27 cellular contexts compared by ENCODE assay signal in the genomic region with DNA sequence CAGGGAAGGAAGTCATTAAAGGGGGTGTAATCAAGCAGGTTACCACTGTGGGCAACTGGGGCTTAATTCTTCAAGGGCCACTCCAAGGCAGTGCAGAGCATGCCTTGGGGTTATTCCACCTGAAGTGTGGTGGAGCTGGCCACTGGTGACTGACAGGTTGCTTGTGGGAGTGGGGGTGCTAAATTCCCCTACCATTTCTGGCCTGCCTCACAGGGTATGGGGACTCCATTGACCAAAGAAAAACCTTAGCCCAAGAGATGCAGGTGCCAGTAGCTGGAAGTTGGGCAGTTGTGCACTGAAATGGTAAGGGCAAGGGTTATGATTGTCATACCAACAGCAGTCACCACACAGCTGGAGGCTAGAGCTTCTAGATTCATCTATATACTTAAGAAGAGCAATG.
"Had no signal": no experiment of that assay in that cellular context is flagged by ENCODE, and none has a peak within 500 bp of the region (broad histone marks: within the 10 kb centered on the region; RNA-seq: fewer than 3 reads in every experiment).

No MANE protein-coding gene starts in this region.

- H3K9me3 Mint-ChIP-seq: activated CD4-positive, alpha-beta memory T cell treated with anti-CD3 and anti-CD28 coated beads for 36 hours; activated naive CD4-positive, alpha-beta T cell treated with anti-CD3 and anti-CD28 coated beads, Interleukin-2, amount 50 U/mL, for 72 hours; activated T-helper 1 cell treated with anti-CD3 and anti-CD28 coated beads, Interleukin-12 subunit alpha, Interleukin-12 subunit beta, Interleukin-2, Interleukin-4 antibody, amounts not matched to agents 30 ng/mL and 10 ng/mL and 1 ng/mL, durations not matched to agents 14 hours and 24 hours and 36 hours; central memory CD8-positive, alpha-beta T cell; dendritic cell treated with granulocyte-macrophage colony-stimulating factor and Interleukin-4, amounts not matched to agents 40 ng/mL and 50 ng/mL, for 4 days had no signal

- DNase-seq: activated CD4-positive, alpha-beta memory T cell treated with anti-CD3 and anti-CD28 coated beads for 36 hours; activated CD4-positive, alpha-beta T cell treated with anti-CD3 and anti-CD28 coated beads for 36 hours; activated CD4-positive, alpha-beta T cell treated with anti-CD3 and anti-CD28 coated beads, Interleukin-2, amount 10 ng/mL, durations not matched to agents 24 days and 14 days; activated CD4-positive, CD25-positive, alpha-beta regulatory T cell; activated CD4-positive, CD25-positive, alpha-beta regulatory T cell treated with anti-CD3 and anti-CD28 coated beads, Interleukin-2, amount 50 U/mL, for 72 hours; activated CD8-positive, alpha-beta memory T cell treated with anti-CD3 and anti-CD28 coated beads, Interleukin-2, amount 10 ng/mL, durations not matched to agents 7 days and 5 days; activated CD8-positive, alpha-beta memory T cell treated with anti-CD3 and anti-CD28 coated beads, Interleukin-2, amount 50 U/mL, for 4 hours; activated CD8-positive, alpha-beta T cell treated with anti-CD3 and anti-CD28 coated beads, Interleukin-2, amount 10 ng/mL, durations not matched to agents 7 days and 5 days; activated gamma-delta T cell; activated naive CD4-positive, alpha-beta T cell; activated naive CD4-positive, alpha-beta T cell treated with anti-CD3 and anti-CD28 coated beads, Interleukin-2, amount 10 ng/mL, durations not matched to agents 7 days and 5 days; activated naive CD8-positive, alpha-beta T cell treated with anti-CD3 and anti-CD28 coated beads, Interleukin-2, amount 10 ng/mL, durations not matched to agents 7 days and 5 days; activated T-cell treated with anti-CD3 and anti-CD28 coated beads, Interleukin-2, amount 50 U/mL, for 1 hour; activated T-cell treated with anti-CD3 and anti-CD28 coated beads, Interleukin-2, amount 50 U/mL, for 48 hours; brain microvascular endothelial cell; dorsolateral prefrontal cortex; effector memory CD4-positive, alpha-beta T cell; erythroblast; esophagus squamous epithelium; foreskin melanocyte; T-helper 2 cell had no signal

- H3K27ac ChIP-seq: ascending aorta, brain microvascular endothelial cell, coronary artery, dorsolateral prefrontal cortex, esophagus squamous epithelium had no signal

- H3K36me3 ChIP-seq: ascending aorta, brain microvascular endothelial cell, esophagus squamous epithelium had no signal

- H3K36me3 Mint-ChIP-seq: activated CD4-positive, alpha-beta memory T cell treated with anti-CD3 and anti-CD28 coated beads for 36 hours; activated naive CD4-positive, alpha-beta T cell treated with anti-CD3 and anti-CD28 coated beads, Interleukin-2, amount 10 ng/mL, durations not matched to agents 7 days and 5 days; activated naive CD4-positive, alpha-beta T cell treated with anti-CD3 and anti-CD28 coated beads, Interleukin-2, amount 50 U/mL, for 72 hours; activated naive CD8-positive, alpha-beta T cell treated with anti-CD3 and anti-CD28 coated beads, Interleukin-2, amount 10 ng/mL, durations not matched to agents 7 days and 5 days had no signal

- H3K9me3 ChIP-seq: ascending aorta had no signal

- H3K4me1 ChIP-seq: ascending aorta had no signal

- H3K4me3 Mint-ChIP-seq: activated CD4-positive, alpha-beta memory T cell treated with anti-CD3 and anti-CD28 coated beads for 36 hours; activated CD4-positive, alpha-beta T cell treated with anti-CD3 and anti-CD28 coated beads for 36 hours; activated CD4-positive, alpha-beta T cell treated with anti-CD3 and anti-CD28 coated beads, Interleukin-2, amount 10 ng/mL, durations not matched to agents 24 days and 14 days; activated CD8-positive, alpha-beta memory T cell treated with anti-CD3 and anti-CD28 coated beads, Interleukin-2, amount 10 ng/mL, durations not matched to agents 7 days and 5 days; activated CD8-positive, alpha-beta T cell treated with anti-CD3 and anti-CD28 coated beads, Interleukin-2, amount 10 ng/mL, durations not matched to agents 7 days and 5 days; activated naive CD4-positive, alpha-beta T cell treated with anti-CD3 and anti-CD28 coated beads, Interleukin-2, amount 10 ng/mL, durations not matched to agents 7 days and 5 days; activated naive CD8-positive, alpha-beta T cell treated with anti-CD3 and anti-CD28 coated beads, Interleukin-2, amount 10 ng/mL, durations not matched to agents 7 days and 5 days; activated T-helper 1 cell treated with anti-CD3 and anti-CD28 coated beads, Interleukin-12 subunit alpha, Interleukin-12 subunit beta, Interleukin-2, Interleukin-4 antibody, amounts not matched to agents 30 ng/mL and 10 ng/mL and 1 ng/mL, durations not matched to agents 14 hours and 24 hours and 36 hours; central memory CD8-positive, alpha-beta T cell; dendritic cell treated with granulocyte-macrophage colony-stimulating factor and Interleukin-4, amounts not matched to agents 40 ng/mL and 50 ng/mL, for 4 days had no signal

- ATAC-seq: activated CD4-positive, alpha-beta T cell treated with anti-CD3 and anti-CD28 coated beads for 36 hours; activated CD8-positive, alpha-beta memory T cell treated with anti-CD3 and anti-CD28 coated beads, Interleukin-2, amount 10 ng/mL, durations not matched to agents 7 days and 5 days; activated CD8-positive, alpha-beta T cell treated with anti-CD3 and anti-CD28 coated beads, Interleukin-2, amount 10 ng/mL, durations not matched to agents 7 days and 5 days; activated naive CD4-positive, alpha-beta T cell treated with anti-CD3 and anti-CD28 coated beads, Interleukin-2, amount 50 U/mL, for 72 hours had no signal

- H3K4me1 Mint-ChIP-seq: activated CD4-positive, alpha-beta T cell treated with anti-CD3 and anti-CD28 coated beads for 36 hours; activated naive CD4-positive, alpha-beta T cell treated with anti-CD3 and anti-CD28 coated beads, Interleukin-2, amount 10 ng/mL, durations not matched to agents 7 days and 5 days; activated naive CD8-positive, alpha-beta T cell treated with anti-CD3 and anti-CD28 coated beads, Interleukin-2, amount 10 ng/mL, durations not matched to agents 7 days and 5 days; central memory CD8-positive, alpha-beta T cell had no signal

- H3K27ac Mint-ChIP-seq: activated CD4-positive, alpha-beta memory T cell treated with anti-CD3 and anti-CD28 coated beads for 36 hours; activated CD4-positive, alpha-beta T cell treated with anti-CD3 and anti-CD28 coated beads for 36 hours; activated CD4-positive, alpha-beta T cell treated with anti-CD3 and anti-CD28 coated beads, Interleukin-2, amount 10 ng/mL, durations not matched to agents 24 days and 14 days; activated CD8-positive, alpha-beta memory T cell treated with anti-CD3 and anti-CD28 coated beads, Interleukin-2, amount 10 ng/mL, durations not matched to agents 7 days and 5 days; activated CD8-positive, alpha-beta T cell treated with anti-CD3 and anti-CD28 coated beads, Interleukin-2, amount 10 ng/mL, durations not matched to agents 7 days and 5 days; activated naive CD4-positive, alpha-beta T cell treated with anti-CD3 and anti-CD28 coated beads, Interleukin-2, amount 10 ng/mL, durations not matched to agents 7 days and 5 days; activated naive CD4-positive, alpha-beta T cell treated with anti-CD3 and anti-CD28 coated beads, Interleukin-2, amount 50 U/mL, for 72 hours; activated naive CD8-positive, alpha-beta T cell treated with anti-CD3 and anti-CD28 coated beads, Interleukin-2, amount 10 ng/mL, durations not matched to agents 7 days and 5 days; activated T-helper 1 cell treated with anti-CD3 and anti-CD28 coated beads, Interleukin-12 subunit alpha, Interleukin-12 subunit beta, Interleukin-2, Interleukin-4 antibody, amounts not matched to agents 30 ng/mL and 10 ng/mL and 1 ng/mL, durations not matched to agents 14 hours and 24 hours and 36 hours; dendritic cell treated with granulocyte-macrophage colony-stimulating factor and Interleukin-4, amounts not matched to agents 40 ng/mL and 50 ng/mL, for 4 days had no signal

- H3K4me3 ChIP-seq: ascending aorta, coronary artery, dorsolateral prefrontal cortex, esophagus squamous epithelium had no signal

- H3K27me3 ChIP-seq: ascending aorta had no signal
